Comparison of ENCODE assay signal across 22 cellular contexts in genomic region chr3:148262980-148263379, GRCh38.
"Had no signal": no experiment of that assay in that cellular context is flagged by ENCODE, and none has a peak within 500 bp of the region (broad histone marks: within the 10 kb centered on the region; RNA-seq: fewer than 3 reads in every experiment).

No MANE protein-coding gene starts in this region.

- H3K36me3 ChIP-seq: esophagus muscularis mucosa, gastroesophageal sphincter, heart left ventricle, left ventricle myocardium inferior, lower lobe of right lung had no signal

- H3K27ac ChIP-seq: coronary artery, dorsolateral prefrontal cortex, esophagus muscularis mucosa, foreskin keratinocyte, gastroesophageal sphincter, heart left ventricle, left ventricle myocardium inferior, lower lobe of right lung had no signal

- ATAC-seq: foreskin keratinocyte, gastroesophageal sphincter, heart left ventricle, left cardiac atrium, lower lobe of right lung, mucosa of descending colon had no signal

- H3K4me3 ChIP-seq: coronary artery, dorsolateral prefrontal cortex, esophagus muscularis mucosa, gastroesophageal sphincter, heart left ventricle, left ventricle myocardium inferior, lower lobe of right lung, mucosa of descending colon had no signal

- DNase-seq: dermis blood vessel endothelial cell; dorsolateral prefrontal cortex; effector CD4-positive, alpha-beta T cell; effector memory CD4-positive, alpha-beta T cell; foreskin keratinocyte; heart left ventricle; hippocampal formation; left cardiac atrium; left ventricle myocardium inferior; lower lobe of right lung; mesenchymal stem cell; mucosa of descending colon; naive B cell had no signal

- H3K27me3 Mint-ChIP-seq: naive B cell had no signal

- H3K36me3 Mint-ChIP-seq: mesothelial cell of epicardium, naive B cell had no signal

- H3K27ac Mint-ChIP-seq: mesothelial cell of epicardium, naive B cell had no signal

- H3K27me3 ChIP-seq: esophagus muscularis mucosa, foreskin keratinocyte, gastroesophageal sphincter, heart left ventricle had no signal

- H3K9me3 ChIP-seq: esophagus muscularis mucosa, gastroesophageal sphincter, left ventricle myocardium inferior, lower lobe of right lung, mucosa of descending colon had no signal

- H3K4me1 ChIP-seq: esophagus muscularis mucosa, foreskin keratinocyte, gastroesophageal sphincter, heart left ventricle, left ventricle myocardium inferior, lower lobe of right lung had no signal

- H3K4me3 Mint-ChIP-seq: mesothelial cell of epicardium, naive B cell had no signal

- FAIRE-seq: colon, endothelial cell of umbilical vein, frontal cortex, islet of Langerhans, keratinocyte had no signal

- H3K4me1 Mint-ChIP-seq: mesothelial cell of epicardium, naive B cell had no signal
